ENCODE assay signal across 9 cellular contexts in genomic region chr4:180994722-180995121, GRCh38.
"Had no signal": no experiment of that assay in that cellular context is flagged by ENCODE, and none has a peak within 500 bp of the region (broad histone marks: within the 10 kb centered on the region; RNA-seq: fewer than 3 reads in every experiment).

No MANE protein-coding gene starts in this region.

- H3K36me3 ChIP-seq: HAP-1 had no signal

- H3K9ac ChIP-seq: GM23248 had no signal

- DNase-seq: GM23248, GOT3, H7, H9, HCEC 1CT, HFFc6 had no signal

- H3K27ac ChIP-seq: GM23248 had no signal

- H3K27ac Mint-ChIP-seq: GM23338, HFFc6 had no signal

- H2AFZ ChIP-seq: GM23248, GM23338 had no signal

- H3K4me3 Mint-ChIP-seq: GM23338, H9, HFFc6 had no signal

- H3K9me3 ChIP-seq: HAP-1 had no signal

- ATAC-seq: GM23338, HCT116 had no signal

- H3K4me2 ChIP-seq: GM23338 had no signal

- H3K4me3 ChIP-seq: GM23248, GM23338, HAP-1 had no signal
